ENCODE assay signal across 36 cellular contexts in the genomic region with DNA sequence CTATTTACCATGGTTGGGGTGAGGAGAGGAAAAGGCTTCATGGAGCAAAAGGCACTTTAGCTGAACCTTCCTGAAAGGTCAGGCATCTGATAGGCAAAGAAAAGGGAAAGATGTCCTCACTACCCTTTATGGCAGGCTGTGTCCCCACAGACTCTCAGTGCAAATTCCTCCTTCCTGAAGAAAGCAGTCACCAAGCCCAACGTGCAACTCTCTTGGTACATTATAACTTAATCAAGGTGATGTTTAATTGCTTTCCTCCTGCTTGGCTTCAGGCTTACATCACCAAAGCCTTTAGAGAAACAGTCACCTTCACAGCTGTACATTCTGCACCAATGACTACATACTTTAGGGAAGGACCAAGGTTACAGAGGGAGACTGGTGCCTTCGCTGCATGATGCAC.
"Had no signal": no experiment of that assay in that cellular context is flagged by ENCODE, and none has a peak within 500 bp of the region (broad histone marks: within the 10 kb centered on the region; RNA-seq: fewer than 3 reads in every experiment).

No MANE protein-coding gene starts in this region.

- H3K9me3 Mint-ChIP-seq: activated CD4-positive, alpha-beta memory T cell treated with anti-CD3 and anti-CD28 coated beads for 36 hours; activated CD8-positive, alpha-beta T cell treated with anti-CD3 and anti-CD28 coated beads for 36 hours; activated naive CD4-positive, alpha-beta T cell treated with anti-CD3 and anti-CD28 coated beads for 36 hours; activated naive CD8-positive, alpha-beta T cell treated with anti-CD3 and anti-CD28 coated beads for 36 hours; activated T-cell treated with anti-CD3 and anti-CD28 coated beads, Interleukin-2, amount 50 U/mL, for 4 hours; activated T-helper 17 cell treated with anti-CD3 and anti-CD28 coated beads, Interleukin-2, amount 50 U/mL, for 72 hours; T-helper 1 cell treated with Interleukin-12 subunit alpha and Interleukin-12 subunit beta and Interleukin-4 antibody, amounts not matched to agents 30 μg/mL and 1 μg/mL, for 36 hours had no signal

- H3K4me3 ChIP-seq: adrenal gland, body of pancreas, breast epithelium had no signal

- H3K4me1 ChIP-seq: breast epithelium had no signal

- H3K36me3 Mint-ChIP-seq: activated CD4-positive, alpha-beta memory T cell treated with anti-CD3 and anti-CD28 coated beads for 36 hours; activated naive CD8-positive, alpha-beta T cell treated with anti-CD3 and anti-CD28 coated beads for 36 hours had no signal

- H3K27me3 Mint-ChIP-seq: activated T-helper 17 cell treated with anti-CD3 and anti-CD28 coated beads, Interleukin-2, amount 50 U/mL, for 72 hours had no signal

- H3K27ac ChIP-seq: adrenal gland, body of pancreas, brain microvascular endothelial cell, breast epithelium, VCaP had no signal

- ATAC-seq: activated CD4-positive, alpha-beta T cell treated with anti-CD3 and anti-CD28 coated beads for 36 hours; activated CD8-positive, alpha-beta T cell treated with anti-CD3 and anti-CD28 coated beads for 36 hours; activated naive CD4-positive, alpha-beta T cell treated with anti-CD3 and anti-CD28 coated beads, Interleukin-2, amount 50 U/mL, for 72 hours; activated T-cell treated with anti-CD3 and anti-CD28 coated beads, Interleukin-2, amount 50 U/mL, for 4 hours; activated T-cell treated with anti-CD3 and anti-CD28 coated beads, Interleukin-2, amount 50 U/mL, for 72 hours; activated T-helper 17 cell treated with anti-CD3 and anti-CD28 coated beads, Interleukin-2, amount 50 U/mL, for 72 hours; body of pancreas had no signal

- H3K9me3 ChIP-seq: adrenal gland, body of pancreas, breast epithelium had no signal

- DNase-seq: activated B cell treated with CpG ODN at 0.5 μM for 24 hours; activated CD4-positive, alpha-beta memory T cell treated with anti-CD3 and anti-CD28 coated beads for 36 hours; activated CD4-positive, alpha-beta T cell treated with anti-CD3 and anti-CD28 coated beads for 36 hours; activated CD4-positive, alpha-beta T cell treated with anti-CD3 and anti-CD28 coated beads for 48 hours; activated CD4-positive, alpha-beta T cell treated with anti-CD3 and anti-CD28 coated beads, Interleukin-2, amount 50 U/mL, for 1 hour; activated CD4-positive, alpha-beta T cell treated with anti-CD3 and anti-CD28 coated beads, Interleukin-2, amount 50 U/mL, for 4 hours; activated CD4-positive, CD25-positive, alpha-beta regulatory T cell treated with anti-CD3 and anti-CD28 coated beads, Interleukin-2, amount 50 U/mL, for 72 hours; activated CD8-positive, alpha-beta memory T cell treated with anti-CD3 and anti-CD28 coated beads, Interleukin-2, amount 50 U/mL, for 4 hours; activated CD8-positive, alpha-beta T cell treated with anti-CD3 and anti-CD28 coated beads for 36 hours; activated effector memory CD4-positive, alpha-beta T cell treated with anti-CD3 and anti-CD28 coated beads, Interleukin-2, amount 50 U/mL, for 16 hours; activated gamma-delta T cell treated with Interleukin-2 at 50 U/mL for 16 hours; activated naive CD4-positive, alpha-beta T cell; activated naive CD4-positive, alpha-beta T cell treated with anti-CD3 and anti-CD28 coated beads for 36 hours; activated naive CD4-positive, alpha-beta T cell treated with anti-CD3 and anti-CD28 coated beads, Interleukin-2, amount 50 U/mL, for 16 hours; activated naive CD8-positive, alpha-beta T cell treated with anti-CD3 and anti-CD28 coated beads for 36 hours; activated T-cell treated with anti-CD3 and anti-CD28 coated beads for 4 hours; activated T-cell treated with anti-CD3 and anti-CD28 coated beads, Interleukin-2, amount 50 U/mL, for 1 hour; activated T-cell treated with anti-CD3 and anti-CD28 coated beads, Interleukin-2, amount 50 U/mL, for 4 hours; activated T-cell treated with anti-CD3 and anti-CD28 coated beads, Interleukin-2, amount 50 U/mL, for 72 hours; adrenal gland; amniotic stem cell; aorta; body of pancreas; brain microvascular endothelial cell; central memory CD4-positive, alpha-beta T cell; SW 1271; T-helper 1 cell; T-helper 2 cell; T-helper 9 cell had no signal

- H3K27ac Mint-ChIP-seq: activated B cell treated with CpG ODN at 0.5 μM for 24 hours; activated CD4-positive, alpha-beta memory T cell treated with anti-CD3 and anti-CD28 coated beads for 36 hours; activated CD4-positive, alpha-beta T cell treated with anti-CD3 and anti-CD28 coated beads for 36 hours; activated CD8-positive, alpha-beta T cell treated with anti-CD3 and anti-CD28 coated beads for 36 hours; activated naive CD4-positive, alpha-beta T cell treated with anti-CD3 and anti-CD28 coated beads for 36 hours; activated naive CD4-positive, alpha-beta T cell treated with anti-CD3 and anti-CD28 coated beads, Interleukin-2, amount 50 U/mL, for 72 hours; activated naive CD8-positive, alpha-beta T cell treated with anti-CD3 and anti-CD28 coated beads for 36 hours; activated T-cell treated with anti-CD3 and anti-CD28 coated beads, Interleukin-2, amount 50 U/mL, for 72 hours; activated T-helper 1 cell treated with anti-CD3 and anti-CD28 coated beads, Interleukin-12 subunit alpha, Interleukin-12 subunit beta, Interleukin-2, Interleukin-4 antibody, amounts not matched to agents 30 ng/mL and 10 ng/mL and 1 ng/mL, durations not matched to agents 14 hours and 24 hours and 36 hours; activated T-helper 17 cell treated with anti-CD3 and anti-CD28 coated beads, Interleukin-2, amount 50 U/mL, for 72 hours; T-helper 1 cell treated with Interleukin-12 subunit alpha and Interleukin-12 subunit beta and Interleukin-4 antibody, amounts not matched to agents 30 μg/mL and 1 μg/mL, for 36 hours; T-helper 2 cell treated with Interferon-gamma antibody and Interleukin-4, amounts not matched to agents 5 μg/mL and 100 μg/mL, for 36 hours had no signal

- H3K4me3 Mint-ChIP-seq: activated B cell treated with CpG ODN at 0.5 μM for 24 hours; activated CD4-positive, alpha-beta memory T cell treated with anti-CD3 and anti-CD28 coated beads for 36 hours; activated CD4-positive, alpha-beta T cell treated with anti-CD3 and anti-CD28 coated beads for 36 hours; activated CD8-positive, alpha-beta T cell treated with anti-CD3 and anti-CD28 coated beads for 36 hours; activated naive CD4-positive, alpha-beta T cell treated with anti-CD3 and anti-CD28 coated beads for 36 hours; activated naive CD8-positive, alpha-beta T cell treated with anti-CD3 and anti-CD28 coated beads for 36 hours; activated T-cell treated with anti-CD3 and anti-CD28 coated beads, Interleukin-2, amount 50 U/mL, for 4 hours; activated T-cell treated with anti-CD3 and anti-CD28 coated beads, Interleukin-2, amount 50 U/mL, for 72 hours; activated T-helper 1 cell treated with anti-CD3 and anti-CD28 coated beads, Interleukin-12 subunit alpha, Interleukin-12 subunit beta, Interleukin-2, Interleukin-4 antibody, amounts not matched to agents 30 ng/mL and 10 ng/mL and 1 ng/mL, durations not matched to agents 14 hours and 24 hours and 36 hours; activated T-helper 17 cell treated with anti-CD3 and anti-CD28 coated beads, Interleukin-2, amount 50 U/mL, for 72 hours; T-helper 1 cell treated with Interleukin-12 subunit alpha and Interleukin-12 subunit beta and Interleukin-4 antibody, amounts not matched to agents 30 μg/mL and 1 μg/mL, for 36 hours; T-helper 2 cell treated with Interferon-gamma antibody and Interleukin-4, amounts not matched to agents 5 μg/mL and 100 μg/mL, for 36 hours had no signal
